Comparison of ENCODE assay signal across 1 cellular context in the genomic region with DNA sequence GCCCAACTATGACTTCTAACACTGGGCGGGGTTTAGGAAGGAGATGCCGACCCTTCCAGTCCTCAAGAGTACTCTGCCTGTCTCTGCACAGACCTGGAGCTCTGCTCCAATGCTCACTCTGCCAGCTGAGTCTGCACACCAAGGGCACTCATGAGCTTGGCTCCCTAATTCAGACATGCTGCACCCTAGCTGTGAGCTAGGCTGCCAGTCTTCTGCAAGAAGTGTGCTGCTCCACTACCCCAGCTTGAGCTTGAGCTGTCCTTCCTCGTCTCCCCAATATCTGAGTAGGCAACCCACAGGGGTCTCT.
TF ChIP-seq lines count a peak whose summit lies in the region.

No MANE protein-coding gene starts in this region.

TF ChIP-seq in WTC11, 78 proteins besides CTCF, POLR2A, EP300 and RAD21 (continued from another document):
- TF ChIP-seq ZNF532 (CRISPR knock-in tag; IDR thresholded peaks at IDR 0.05; ENCODE audit: borderline replicate concordance) (no peak), SMAD3 (CRISPR knock-in tag; IDR thresholded peaks at IDR 0.05; ENCODE audit: borderline replicate concordance) (no peak), ZNF416 (CRISPR knock-in tag; IDR thresholded peaks at IDR 0.05) (no peak), ZNF423 (CRISPR knock-in tag; IDR thresholded peaks at IDR 0.05) (no peak), STAT6 (CRISPR knock-in tag; conservative IDR thresholded peaks at IDR 0.05; ENCODE audit: low read depth) (no peak)
- TF ChIP-seq, protein P1, sequence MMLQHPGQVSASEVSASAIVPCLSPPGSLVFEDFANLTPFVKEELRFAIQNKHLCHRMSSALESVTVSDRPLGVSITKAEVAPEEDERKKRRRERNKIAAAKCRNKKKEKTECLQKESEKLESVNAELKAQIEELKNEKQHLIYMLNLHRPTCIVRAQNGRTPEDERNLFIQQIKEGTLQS (CRISPR knock-in tag; conservative IDR thresholded peaks at IDR 0.05): no peak
- TF ChIP-seq, protein P2, sequence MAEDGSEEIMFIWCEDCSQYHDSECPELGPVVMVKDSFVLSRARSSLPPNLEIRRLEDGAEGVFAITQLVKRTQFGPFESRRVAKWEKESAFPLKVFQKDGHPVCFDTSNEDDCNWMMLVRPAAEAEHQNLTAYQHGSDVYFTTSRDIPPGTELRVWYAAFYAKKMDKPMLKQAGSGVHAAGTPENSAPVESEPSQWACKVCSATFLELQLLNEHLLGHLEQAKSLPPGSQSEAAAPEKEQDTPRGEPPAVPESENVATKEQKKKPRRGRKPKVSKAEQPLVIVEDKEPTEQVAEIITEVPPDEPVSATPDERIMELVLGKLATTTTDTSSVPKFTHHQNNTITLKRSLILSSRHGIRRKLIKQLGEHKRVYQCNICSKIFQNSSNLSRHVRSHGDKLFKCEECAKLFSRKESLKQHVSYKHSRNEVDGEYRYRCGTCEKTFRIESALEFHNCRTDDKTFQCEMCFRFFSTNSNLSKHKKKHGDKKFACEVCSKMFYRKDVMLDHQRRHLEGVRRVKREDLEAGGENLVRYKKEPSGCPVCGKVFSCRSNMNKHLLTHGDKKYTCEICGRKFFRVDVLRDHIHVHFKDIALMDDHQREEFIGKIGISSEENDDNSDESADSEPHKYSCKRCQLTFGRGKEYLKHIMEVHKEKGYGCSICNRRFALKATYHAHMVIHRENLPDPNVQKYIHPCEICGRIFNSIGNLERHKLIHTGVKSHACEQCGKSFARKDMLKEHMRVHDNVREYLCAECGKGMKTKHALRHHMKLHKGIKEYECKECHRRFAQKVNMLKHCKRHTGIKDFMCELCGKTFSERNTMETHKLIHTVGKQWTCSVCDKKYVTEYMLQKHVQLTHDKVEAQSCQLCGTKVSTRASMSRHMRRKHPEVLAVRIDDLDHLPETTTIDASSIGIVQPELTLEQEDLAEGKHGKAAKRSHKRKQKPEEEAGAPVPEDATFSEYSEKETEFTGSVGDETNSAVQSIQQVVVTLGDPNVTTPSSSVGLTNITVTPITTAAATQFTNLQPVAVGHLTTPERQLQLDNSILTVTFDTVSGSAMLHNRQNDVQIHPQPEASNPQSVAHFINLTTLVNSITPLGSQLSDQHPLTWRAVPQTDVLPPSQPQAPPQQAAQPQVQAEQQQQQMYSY (CRISPR knock-in tag; IDR thresholded peaks at IDR 0.05): no peak
- TF ChIP-seq, protein P3, sequence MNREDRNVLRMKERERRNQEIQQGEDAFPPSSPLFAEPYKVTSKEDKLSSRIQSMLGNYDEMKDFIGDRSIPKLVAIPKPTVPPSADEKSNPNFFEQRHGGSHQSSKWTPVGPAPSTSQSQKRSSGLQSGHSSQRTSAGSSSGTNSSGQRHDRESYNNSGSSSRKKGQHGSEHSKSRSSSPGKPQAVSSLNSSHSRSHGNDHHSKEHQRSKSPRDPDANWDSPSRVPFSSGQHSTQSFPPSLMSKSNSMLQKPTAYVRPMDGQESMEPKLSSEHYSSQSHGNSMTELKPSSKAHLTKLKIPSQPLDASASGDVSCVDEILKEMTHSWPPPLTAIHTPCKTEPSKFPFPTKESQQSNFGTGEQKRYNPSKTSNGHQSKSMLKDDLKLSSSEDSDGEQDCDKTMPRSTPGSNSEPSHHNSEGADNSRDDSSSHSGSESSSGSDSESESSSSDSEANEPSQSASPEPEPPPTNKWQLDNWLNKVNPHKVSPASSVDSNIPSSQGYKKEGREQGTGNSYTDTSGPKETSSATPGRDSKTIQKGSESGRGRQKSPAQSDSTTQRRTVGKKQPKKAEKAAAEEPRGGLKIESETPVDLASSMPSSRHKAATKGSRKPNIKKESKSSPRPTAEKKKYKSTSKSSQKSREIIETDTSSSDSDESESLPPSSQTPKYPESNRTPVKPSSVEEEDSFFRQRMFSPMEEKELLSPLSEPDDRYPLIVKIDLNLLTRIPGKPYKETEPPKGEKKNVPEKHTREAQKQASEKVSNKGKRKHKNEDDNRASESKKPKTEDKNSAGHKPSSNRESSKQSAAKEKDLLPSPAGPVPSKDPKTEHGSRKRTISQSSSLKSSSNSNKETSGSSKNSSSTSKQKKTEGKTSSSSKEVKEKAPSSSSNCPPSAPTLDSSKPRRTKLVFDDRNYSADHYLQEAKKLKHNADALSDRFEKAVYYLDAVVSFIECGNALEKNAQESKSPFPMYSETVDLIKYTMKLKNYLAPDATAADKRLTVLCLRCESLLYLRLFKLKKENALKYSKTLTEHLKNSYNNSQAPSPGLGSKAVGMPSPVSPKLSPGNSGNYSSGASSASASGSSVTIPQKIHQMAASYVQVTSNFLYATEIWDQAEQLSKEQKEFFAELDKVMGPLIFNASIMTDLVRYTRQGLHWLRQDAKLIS (CRISPR knock-in tag; IDR thresholded peaks at IDR 0.05; ENCODE audit: borderline replicate concordance): no peak
